ENCODE assay signal across 2 cellular contexts in genomic region chr1:223836586-223836985, GRCh38.
TF ChIP-seq lines count a peak whose summit lies in the region.

No MANE protein-coding gene starts in this region.

TF ChIP-seq in HCT116, 20 proteins besides CTCF, POLR2A, EP300 and RAD21 (continued from another document):
- TF ChIP-seq ZBTB33 (IDR thresholded peaks at IDR 0.05; ENCODE audit: extremely low read depth, insufficient replicate concordance, low read length) = no peak
- no peak for TF ChIP-seq POLR2AphosphoS5 (IDR thresholded peaks at IDR 0.05; ENCODE audit: low read depth, low read length)
- no peak for TF ChIP-seq ATF3 (IDR thresholded peaks at IDR 0.05)
- TF ChIP-seq SP1 (IDR thresholded peaks at IDR 0.05; ENCODE audit: low read depth) = no peak
- TF ChIP-seq ELF1 (IDR thresholded peaks at IDR 0.05; ENCODE audit: borderline replicate concordance, low read depth) = no peak
- TF ChIP-seq SIN3A (IDR thresholded peaks at IDR 0.05; ENCODE audit: low read depth) = no peak
- no peak for TF ChIP-seq EZH2 (IDR thresholded peaks at IDR 0.05)
- TF ChIP-seq MAX (IDR thresholded peaks at IDR 0.05) = no peak

TF ChIP-seq in WTC11, 78 proteins besides CTCF, POLR2A, EP300 and RAD21 (continued from another document):
- TF ChIP-seq USF1 (CRISPR knock-in tag; IDR thresholded peaks at IDR 0.05) = no peak
- TF ChIP-seq NR1H2 (CRISPR knock-in tag; IDR thresholded peaks at IDR 0.05) = no peak
- TF ChIP-seq SP1 (CRISPR knock-in tag; conservative IDR thresholded peaks at IDR 0.05) = no peak
- TF ChIP-seq ATF6 (CRISPR knock-in tag; IDR thresholded peaks at IDR 0.05) = no peak
- TF ChIP-seq ZBTB43 (CRISPR knock-in tag; IDR thresholded peaks at IDR 0.05) = no peak
- no peak for TF ChIP-seq AR (CRISPR knock-in tag; IDR thresholded peaks at IDR 0.05)
- TF ChIP-seq ZNF138 (CRISPR knock-in tag; conservative IDR thresholded peaks at IDR 0.05) = no peak
